Comparison of ENCODE assay signal across 22 cellular contexts in genomic region chr9:123561055-123561454, GRCh38.
A peak's percentile ranks its signal among the peaks of the same experiment; 100 is the strongest.
DNase-seq lines count a peak whose midpoint lies in the region; TF ChIP-seq lines count a peak whose summit lies in the region.
"Had no signal": no experiment of that assay in that cellular context is flagged by ENCODE, and none has a peak within 500 bp of the region (broad histone marks: within the 10 kb centered on the region; RNA-seq: fewer than 3 reads in every experiment).

No MANE protein-coding gene starts in this region.

- H3K36me3 Mint-ChIP-seq in H9 (ENCODE audit: insufficient read depth in 1 of 3, low read depth in 3 of 3): peaks cover 0 to 3% (median 0%) of the 10 kb centered on the region in 3 experiments; a peak in 5 of 7 replicates

- H3K14ac ChIP-seq in H9 (ENCODE audit: insufficient read depth, low read length): no peak overlapping the region

- peak; percentile 67 for DNase-seq in H9
- DNase-seq in NCI-H187 treated with DMSO at 0.1 percent for 48 hours (lab: John Stamatoyannopoulos, UW): peak; percentile 77
- peak; percentile 98 for DNase-seq in NCI-H748 treated with DMSO at 0.1 percent for 48 hours (lab: John Stamatoyannopoulos, UW)
- peak; percentile 16 for DNase-seq in mesendoderm
- DNase-seq in activated gamma-delta T cell (lab: John Stamatoyannopoulos, UW): no peak
- no peak for DNase-seq in cerebellar cortex (ENCODE audit: low spot score)
- DNase-seq in cortex of kidney (lab: John Stamatoyannopoulos, UW): no peak
- DNase-seq: activated CD8-positive, alpha-beta T cell treated with anti-CD3 and anti-CD28 coated beads for 36 hours; activated naive CD8-positive, alpha-beta T cell treated with anti-CD3 and anti-CD28 coated beads, Interleukin-2, amount 10 ng/mL, durations not matched to agents 7 days and 5 days; activated T-cell treated with anti-CD3 and anti-CD28 coated beads, Interleukin-2, amount 50 U/mL, for 48 hours; Caco-2; GDM1; GM23248; mammary epithelial cell; MV-4-11; naive thymus-derived CD8-positive, alpha-beta T cell; psoas muscle; small intestine; T-cell; testis had no signal

- H3K27ac ChIP-seq in H9 (ENCODE audit: insufficient read length, low read depth, low read length): no peak overlapping the region
- no peak overlapping the region for H3K27ac ChIP-seq in mesendoderm (ENCODE audit: low read depth, low read length)
- H3K27ac ChIP-seq: GM23248, HL-60, psoas muscle, testis had no signal

- no peaks in the 10 kb centered on the region for H4K20me1 ChIP-seq in H9 (ENCODE audit: control insufficient read depth, insufficient read depth, insufficient read length)

- no peak overlapping the region for H2AFZ ChIP-seq in H9 (ENCODE audit: low read length)
- H2AFZ ChIP-seq: GM23248 had no signal

- H3K27me3 ChIP-seq in H9 (ENCODE audit: insufficient read depth, low read length) (no peaks in the 10 kb centered on the region), mesendoderm (ENCODE audit: insufficient read depth, low read length, poor library complexity) (no peaks in the 10 kb centered on the region)
- H3K27me3 ChIP-seq: testis had no signal

- H3K27me3 Mint-ChIP-seq in H9 (ENCODE audit: low read depth): peaks cover 3% of the 10 kb centered on the region
- H3K27me3 Mint-ChIP-seq: activated CD8-positive, alpha-beta T cell treated with anti-CD3 and anti-CD28 coated beads for 36 hours; naive thymus-derived CD8-positive, alpha-beta T cell; T-cell had no signal

- H4K5ac ChIP-seq in H9 (ENCODE audit: insufficient read length, low read depth, low read length) (no peak overlapping the region), mesendoderm (ENCODE audit: low read length) (no peak overlapping the region)

- H3K79me2 ChIP-seq in H9 (ENCODE audit: insufficient read depth, low read length) (no peaks in the 10 kb centered on the region), mesendoderm (ENCODE audit: control insufficient read depth, insufficient read depth, low read length) (no peaks in the 10 kb centered on the region)

- no peak overlapping the region for H3T11ph ChIP-seq in H9 (ENCODE audit: low read length)

- H3K79me1 ChIP-seq in H9 (ENCODE audit: insufficient read depth, low read depth, low read length, poor library complexity, severe bottlenecking) (no peaks in the 10 kb centered on the region), mesendoderm (ENCODE audit: low read length) (no peaks in the 10 kb centered on the region)

- H3K4me1 ChIP-seq in H9 (ENCODE audit: insufficient read depth, low read length): peaks cover 8% of the 10 kb centered on the region; the same call in 1 of the 2 replicates
- peaks cover 4% of the 10 kb centered on the region for H3K4me1 ChIP-seq in mesendoderm (ENCODE audit: control insufficient read depth, low read depth, low read length)
- H3K4me1 ChIP-seq: Caco-2, psoas muscle, testis had no signal

- H4K91ac ChIP-seq in H9 (ENCODE audit: insufficient read length, low read depth, low read length): no peak overlapping the region

- no peaks in the 10 kb centered on the region for H3K23me2 ChIP-seq in H9 (ENCODE audit: insufficient read length, low read depth, low read length, poor library complexity, severe bottlenecking)

- H2BK120ac ChIP-seq in H9 (ENCODE audit: low read depth, low read length, poor library complexity, severe bottlenecking) (no peak overlapping the region), mesendoderm (ENCODE audit: low read depth, low read length) (no peak overlapping the region)

- H3K4ac ChIP-seq in H9 (ENCODE audit: low read depth, low read length): no peak overlapping the region
- H3K4ac ChIP-seq in mesendoderm (ENCODE audit: low read depth, low read length): no peak overlapping the region

- H2BK12ac ChIP-seq in H9 (ENCODE audit: insufficient read length, low read depth, low read length): no peak overlapping the region

- H2BK5ac ChIP-seq in H9 (ENCODE audit: insufficient read length, low read length): no peak overlapping the region
- no peak overlapping the region for H2BK5ac ChIP-seq in mesendoderm (ENCODE audit: low read length)

- no peak overlapping the region for H2BK20ac ChIP-seq in H9 (ENCODE audit: low read depth, low read length, poor library complexity, severe bottlenecking)

- H3K9ac ChIP-seq in H9 (ENCODE audit: extremely low read depth, insufficient read length, low read length) (no peak overlapping the region), mesendoderm (ENCODE audit: low read length) (no peak overlapping the region)
- H3K9ac ChIP-seq: GM23248 had no signal

- H3K4me1 Mint-ChIP-seq in H9: peaks cover 15 to 17% of the 10 kb centered on the region in 2 experiments

- no peak overlapping the region for H3K18ac ChIP-seq in H9 (ENCODE audit: insufficient read length, low read depth, low read length)
- H3K18ac ChIP-seq in mesendoderm (ENCODE audit: low read length): no peak overlapping the region

- no peak overlapping the region for H2AK5ac ChIP-seq in H9 (ENCODE audit: insufficient read length, low read length)
- H2AK5ac ChIP-seq in mesendoderm (ENCODE audit: low read length): no peak overlapping the region

- H3K9me3 Mint-ChIP-seq in H9: no peaks in the 10 kb centered on the region
- H3K9me3 Mint-ChIP-seq: activated CD8-positive, alpha-beta T cell treated with anti-CD3 and anti-CD28 coated beads for 36 hours; naive thymus-derived CD8-positive, alpha-beta T cell; T-cell had no signal

- H2BK15ac ChIP-seq in H9 (ENCODE audit: low read depth, low read length) (no peak overlapping the region), mesendoderm (replicated peaks; ENCODE audit: low read depth) (no peak overlapping the region)

- no CpG with 5 or more reads among the region's 6 CpGs for WGBS in H9 (ENCODE audit: extremely low coverage, insufficient read length, low lambda C conversion rate)
- no CpG with 5 or more reads among the region's 6 CpGs for WGBS in mesendoderm (ENCODE audit: extremely low coverage, insufficient coverage, low lambda C conversion rate)

- H3K4me2 ChIP-seq in H9 (ENCODE audit: insufficient read depth, insufficient read length, low read length) (peak overlapping the region; percentile 23), mesendoderm (ENCODE audit: low read length) (no peak overlapping the region)

- H3K4me3 ChIP-seq in mesendoderm (ENCODE audit: low read length): no peak overlapping the region
- H3K4me3 ChIP-seq: GM12878, GM23248, psoas muscle, testis had no signal

- H3K27ac Mint-ChIP-seq in H9: peak overlapping the region; percentile 40 to 78 (median 78)
- H3K27ac Mint-ChIP-seq: activated CD8-positive, alpha-beta T cell treated with anti-CD3 and anti-CD28 coated beads for 36 hours; activated naive CD8-positive, alpha-beta T cell treated with anti-CD3 and anti-CD28 coated beads, Interleukin-2, amount 10 ng/mL, durations not matched to agents 7 days and 5 days; naive thymus-derived CD8-positive, alpha-beta T cell; T-cell had no signal

- 0 out of 5 replicates have a peak overlapping the region, but pooled peaks of 1 of the 2 experiments have one; percentile 15 for H3K4me3 Mint-ChIP-seq in H9
- H3K4me3 Mint-ChIP-seq: activated CD8-positive, alpha-beta T cell treated with anti-CD3 and anti-CD28 coated beads for 36 hours; activated naive CD8-positive, alpha-beta T cell treated with anti-CD3 and anti-CD28 coated beads, Interleukin-2, amount 10 ng/mL, durations not matched to agents 7 days and 5 days; naive thymus-derived CD8-positive, alpha-beta T cell; T-cell had no signal

- H3K23ac ChIP-seq in H9 (ENCODE audit: insufficient read length, low read depth, low read length): no peak overlapping the region
- H3K23ac ChIP-seq in mesendoderm (ENCODE audit: low read length): no peak overlapping the region

- no peak overlapping the region for H4K8ac ChIP-seq in H9 (replicated peaks; ENCODE audit: insufficient read length, low read depth, low read length)
- H4K8ac ChIP-seq in mesendoderm (ENCODE audit: low read depth, low read length): no peak overlapping the region

- TF ChIP-seq CTCF in H9 (conservative IDR thresholded peaks at IDR 0.05): no peak

- H3K56ac ChIP-seq in H9 (ENCODE audit: insufficient read length, low read depth, low read length) (no peak overlapping the region), mesendoderm (ENCODE audit: low read length) (no peak overlapping the region)

- H3K9me3 ChIP-seq in H9 (ENCODE audit: control insufficient read depth, low read depth, low read length): no peaks in the 10 kb centered on the region
- H3K9me3 ChIP-seq: Caco-2, psoas muscle, testis had no signal

- H3K36me3 ChIP-seq in mesendoderm (ENCODE audit: control insufficient read depth, insufficient read depth, low read length): no peaks in the 10 kb centered on the region

Comparison
In these comparisons a context has a peak if more than half of its experiments do, and no peak if none do; other contexts are left out.
1. DNase-seq: peak in H9 (single experiment), NCI-H187 treated with DMSO at 0.1 percent for 48 hours (single experiment), NCI-H748 treated with DMSO at 0.1 percent for 48 hours (single experiment) and mesendoderm (single experiment); none in activated gamma-delta T cell (single experiment), cerebellar cortex (single experiment) and cortex of kidney (single experiment).